Comparison of ENCODE assay signal across 26 cellular contexts in the genomic region with DNA sequence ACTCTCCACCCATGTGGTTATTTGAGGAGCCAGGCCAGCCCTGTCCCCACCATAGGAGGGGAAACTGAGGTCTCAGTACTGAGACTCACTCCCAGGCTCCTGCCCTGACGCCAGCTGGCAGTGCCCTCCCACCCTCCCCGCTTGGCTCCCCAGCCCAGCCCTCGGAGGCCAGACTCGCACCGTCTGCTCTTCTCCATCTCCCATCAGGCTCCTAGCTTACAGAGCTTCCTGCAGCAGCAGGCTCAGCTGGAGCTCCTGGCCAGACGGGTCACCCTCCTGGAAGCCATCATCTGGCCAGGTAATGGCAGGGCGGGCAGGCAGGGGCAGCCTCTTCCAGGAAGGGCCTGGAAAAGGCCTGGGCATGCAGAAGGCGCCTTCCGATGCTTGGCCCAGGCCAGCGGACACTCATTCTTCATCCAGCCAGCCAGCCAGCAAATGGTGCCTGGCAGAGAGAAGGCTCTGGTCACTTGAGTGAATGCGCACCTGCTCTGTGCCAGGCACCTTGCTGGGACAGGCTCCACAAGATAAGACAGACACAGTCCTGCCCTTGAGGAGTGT. TPM values are rescaled to one million over a fixed set of nuclear protein-coding genes. Genes with fewer than 3 reads are reported as not detected.
"Had no signal": no experiment of that assay in that cellular context is flagged by ENCODE, and none has a peak within 500 bp of the region (broad histone marks: within the 10 kb centered on the region; RNA-seq: fewer than 3 reads in every experiment).

No MANE protein-coding gene starts in this region.

- H2AFZ ChIP-seq: hepatocyte had no signal

- H3K4me3 ChIP-seq: dorsolateral prefrontal cortex, esophagus muscularis mucosa, gastroesophageal sphincter, heart left ventricle, hepatocyte, left ventricle myocardium inferior, lower lobe of right lung, ovary, right lobe of liver, suprapubic skin, transverse colon, vagina had no signal

- H3K79me2 ChIP-seq: hepatocyte had no signal

- H3K27ac ChIP-seq: dorsolateral prefrontal cortex, esophagus muscularis mucosa, foreskin keratinocyte, gastroesophageal sphincter, heart left ventricle, hepatocyte, left ventricle myocardium inferior, lower lobe of right lung, ovary, right lobe of liver, suprapubic skin, transverse colon, vagina had no signal

- FAIRE-seq: colon, endothelial cell of umbilical vein, small intestine had no signal

- H3K4me2 ChIP-seq: hepatocyte had no signal

- DNase-seq: dorsolateral prefrontal cortex; effector CD4-positive, alpha-beta T cell; endodermal cell; foreskin keratinocyte; heart left ventricle; left cardiac atrium; left ventricle myocardium inferior; lower lobe of right lung; natural killer cell; right lobe of liver; small intestine; stimulated activated CD4-positive, alpha-beta T cell treated with anti-CD3 and anti-CD28 coated beads, Interleukin-15, amount 100 ng/mL, for 24 hours; stimulated activated CD4-positive, alpha-beta T cell treated with anti-CD3 and anti-CD28 coated beads, Interleukin-4, amount 100 ng/mL, for 1 hour; stimulated activated CD8-positive, alpha-beta memory T cell treated with anti-CD3 and anti-CD28 coated beads, Interleukin-4, amount 100 ng/mL, for 48 hours; stimulated activated naive CD4-positive, alpha-beta T cell; stimulated activated naive CD8-positive, alpha-beta T cell treated with anti-CD3 and anti-CD28 coated beads, Interleukin-15, amount 100 ng/mL, for 72 hours; transverse colon had no signal

- H3K27me3 ChIP-seq: dorsolateral prefrontal cortex, esophagus muscularis mucosa, foreskin keratinocyte, gastroesophageal sphincter, heart left ventricle, hepatocyte, ovary, right lobe of liver, suprapubic skin, transverse colon, vagina had no signal

- H3K36me3 ChIP-seq: ovary, right lobe of liver, transverse colon, vagina had no signal

- H3K9me3 ChIP-seq: esophagus muscularis mucosa, gastroesophageal sphincter, heart left ventricle, left ventricle myocardium inferior, lower lobe of right lung, ovary, right lobe of liver, suprapubic skin, transverse colon, vagina had no signal

- H3K4me1 ChIP-seq: esophagus muscularis mucosa, foreskin keratinocyte, gastroesophageal sphincter, heart left ventricle, left ventricle myocardium inferior, lower lobe of right lung, right lobe of liver, suprapubic skin, transverse colon, vagina had no signal

RNA-seq across cellular contexts. Expression of a gene that starts 49.4 kb away (rescaled TPM):
- total RNA-seq: foreskin keratinocyte had no signal
- polyA plus RNA-seq: fibroblast of lung, foreskin keratinocyte had no signal
